ENCODE assay signal across 1 cellular context in the genomic region with DNA sequence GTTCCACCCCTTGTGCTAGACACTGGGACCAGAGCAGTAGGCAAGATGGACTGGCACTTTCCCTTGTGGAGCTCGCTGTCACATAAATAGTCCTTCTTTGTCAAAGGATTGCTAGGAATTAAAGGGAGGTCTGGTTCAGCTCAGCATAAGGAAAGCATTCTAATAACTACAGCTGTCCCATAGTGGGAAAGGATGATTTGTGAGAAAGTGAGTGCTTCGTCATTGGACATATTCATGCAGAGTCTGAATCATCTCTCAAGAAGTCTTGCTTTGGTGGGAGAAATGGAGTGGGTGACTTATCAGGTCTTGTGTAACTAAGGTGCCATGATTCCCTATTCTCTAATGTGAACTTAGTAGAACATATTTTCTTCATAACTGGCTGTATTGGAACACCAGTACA.
TF ChIP-seq lines count a peak whose summit lies in the region.

No MANE protein-coding gene starts in this region.

TF ChIP-seq in SK-N-SH treated with all-trans-retinoic acid at 6 μM for 48 hours, 23 proteins besides CTCF, POLR2A, EP300 and RAD21 (continued from another document):
- no peak for TF ChIP-seq SNAI2 (CRISPR knock-in tag; IDR thresholded peaks at IDR 0.05)
- TF ChIP-seq, protein P1, sequence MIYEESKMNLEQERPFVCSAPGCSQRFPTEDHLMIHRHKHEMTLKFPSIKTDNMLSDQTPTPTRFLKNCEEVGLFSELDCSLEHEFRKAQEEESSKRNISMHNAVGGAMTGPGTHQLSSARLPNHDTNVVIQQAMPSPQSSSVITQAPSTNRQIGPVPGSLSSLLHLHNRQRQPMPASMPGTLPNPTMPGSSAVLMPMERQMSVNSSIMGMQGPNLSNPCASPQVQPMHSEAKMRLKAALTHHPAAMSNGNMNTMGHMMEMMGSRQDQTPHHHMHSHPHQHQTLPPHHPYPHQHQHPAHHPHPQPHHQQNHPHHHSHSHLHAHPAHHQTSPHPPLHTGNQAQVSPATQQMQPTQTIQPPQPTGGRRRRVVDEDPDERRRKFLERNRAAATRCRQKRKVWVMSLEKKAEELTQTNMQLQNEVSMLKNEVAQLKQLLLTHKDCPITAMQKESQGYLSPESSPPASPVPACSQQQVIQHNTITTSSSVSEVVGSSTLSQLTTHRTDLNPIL (CRISPR knock-in tag; IDR thresholded peaks at IDR 0.05; ENCODE audit: low read depth): no peak; the same call in 1 of the 2 replicates
